In genomic region chr10:78304091-78305045, GRCh38 we compare ENCODE assay signal across 12 cellular contexts.
DNase-seq lines count a peak whose midpoint lies in the region; ATAC-seq lines count a peak whose summit lies in the region.
"Had no signal": no experiment of that assay in that cellular context is flagged by ENCODE, and none has a peak within 500 bp of the region (broad histone marks: within the 10 kb centered on the region; RNA-seq: fewer than 3 reads in every experiment).

No MANE protein-coding gene starts in this region.

- H3K27ac Mint-ChIP-seq in activated T-helper 2 cell treated with anti-CD3 and anti-CD28 coated beads, Interferon-gamma antibody, Interleukin-2, Interleukin-4, amounts not matched to agents 10 μg/mL and 5 μg/mL and 100 μg/mL, durations not matched to agents 14 hours and 24 hours and 36 hours: no peak overlapping the region
- H3K27ac Mint-ChIP-seq in activated T-helper 17 cell treated with anti-CD3 and anti-CD28 coated beads, Interleukin-2, amount 50 U/mL, for 72 hours: no peak overlapping the region
- H3K27ac Mint-ChIP-seq: activated naive CD4-positive, alpha-beta T cell treated with anti-CD3 and anti-CD28 coated beads, Interleukin-2, amount 50 U/mL, for 24 hours; WTC11 had no signal

- peaks cover 31% of the 10 kb centered on the region for H3K4me1 ChIP-seq in muscle layer of colon (ENCODE audit: insufficient read depth, low read length)

- H3K9me3 ChIP-seq in muscle layer of colon (ENCODE audit: low read length): no peaks in the 10 kb centered on the region
- H3K9me3 ChIP-seq: Peyer's patch had no signal

- H3K27ac ChIP-seq in muscle layer of colon (ENCODE audit: low read depth, low read length) (peak overlapping the region; percentile 94), temporal lobe (ENCODE audit: low read depth, low read length) (peak overlapping the region; percentile 97)
- H3K27ac ChIP-seq: brain microvascular endothelial cell had no signal

- peak; percentile 54 for DNase-seq in activated CD8-positive, alpha-beta memory T cell treated with anti-CD3 and anti-CD28 coated beads for 24 hours
- no peak for DNase-seq in activated CD8-positive, alpha-beta memory T cell treated with anti-CD3 and anti-CD28 coated beads, Interleukin-2, amount 50 U/mL, for 4 hours
- DNase-seq in activated T-helper 2 cell treated with anti-CD3 and anti-CD28 coated beads, Interferon-gamma antibody, Interleukin-2, Interleukin-4, amounts not matched to agents 10 μg/mL and 5 μg/mL and 100 μg/mL, durations not matched to agents 14 hours and 24 hours and 36 hours (ENCODE audit: low spot score): peak; percentile 7
- DNase-seq in NCI-H2081 treated with DMSO at 0.1 percent for 48 hours (lab: John Stamatoyannopoulos, UW): no peak

- peaks cover 16% of the 10 kb centered on the region for H3K4me1 Mint-ChIP-seq in activated T-helper 2 cell treated with anti-CD3 and anti-CD28 coated beads, Interferon-gamma antibody, Interleukin-2, Interleukin-4, amounts not matched to agents 10 μg/mL and 5 μg/mL and 100 μg/mL, durations not matched to agents 14 hours and 24 hours and 36 hours (ENCODE audit: low read depth)
- H3K4me1 Mint-ChIP-seq in activated T-helper 17 cell treated with anti-CD3 and anti-CD28 coated beads, Interleukin-2, amount 50 U/mL, for 72 hours: peaks cover 8% of the 10 kb centered on the region

- no peak overlapping the region for H3K4me3 ChIP-seq in muscle layer of colon (ENCODE audit: low read depth in 1 of 2, low read length in 2 of 2)

- no peak overlapping the region for H3K4me3 Mint-ChIP-seq in activated T-helper 2 cell treated with anti-CD3 and anti-CD28 coated beads, Interferon-gamma antibody, Interleukin-2, Interleukin-4, amounts not matched to agents 10 μg/mL and 5 μg/mL and 100 μg/mL, durations not matched to agents 14 hours and 24 hours and 36 hours (ENCODE audit: low read depth)
- no peak overlapping the region for H3K4me3 Mint-ChIP-seq in activated T-helper 17 cell treated with anti-CD3 and anti-CD28 coated beads, Interleukin-2, amount 50 U/mL, for 72 hours

- no peaks in the 10 kb centered on the region for H3K36me3 Mint-ChIP-seq in activated T-helper 2 cell treated with anti-CD3 and anti-CD28 coated beads, Interferon-gamma antibody, Interleukin-2, Interleukin-4, amounts not matched to agents 10 μg/mL and 5 μg/mL and 100 μg/mL, durations not matched to agents 14 hours and 24 hours and 36 hours (ENCODE audit: low read depth)
- no peaks in the 10 kb centered on the region for H3K36me3 Mint-ChIP-seq in activated T-helper 17 cell treated with anti-CD3 and anti-CD28 coated beads, Interleukin-2, amount 50 U/mL, for 72 hours (ENCODE audit: low read depth)
- H3K36me3 Mint-ChIP-seq: activated naive CD4-positive, alpha-beta T cell treated with anti-CD3 and anti-CD28 coated beads, Interleukin-2, amount 50 U/mL, for 24 hours; WTC11 had no signal

- intact Hi-C loops in activated T-helper 2 cell treated with anti-CD3 and anti-CD28 coated beads, Interferon-gamma antibody, Interleukin-2, Interleukin-4, amounts not matched to agents 10 μg/mL and 5 μg/mL and 100 μg/mL, durations not matched to agents 14 hours and 24 hours and 36 hours (cut with micrococcal nuclease): no loop called here

- H3K27me3 Mint-ChIP-seq in activated T-helper 2 cell treated with anti-CD3 and anti-CD28 coated beads, Interferon-gamma antibody, Interleukin-2, Interleukin-4, amounts not matched to agents 10 μg/mL and 5 μg/mL and 100 μg/mL, durations not matched to agents 14 hours and 24 hours and 36 hours (ENCODE audit: low read depth): peaks cover 27% of the 10 kb centered on the region
- H3K27me3 Mint-ChIP-seq in activated T-helper 17 cell treated with anti-CD3 and anti-CD28 coated beads, Interleukin-2, amount 50 U/mL, for 72 hours: no peaks in the 10 kb centered on the region
- H3K27me3 Mint-ChIP-seq: activated naive CD4-positive, alpha-beta T cell treated with anti-CD3 and anti-CD28 coated beads, Interleukin-2, amount 50 U/mL, for 24 hours had no signal

- no peak overlapping the region for H3K9ac ChIP-seq in muscle layer of colon (ENCODE audit: low read length)

- peaks cover 5% of the 10 kb centered on the region for H3K9me3 Mint-ChIP-seq in activated T-helper 2 cell treated with anti-CD3 and anti-CD28 coated beads, Interferon-gamma antibody, Interleukin-2, Interleukin-4, amounts not matched to agents 10 μg/mL and 5 μg/mL and 100 μg/mL, durations not matched to agents 14 hours and 24 hours and 36 hours
- peaks cover 3% of the 10 kb centered on the region for H3K9me3 Mint-ChIP-seq in activated T-helper 17 cell treated with anti-CD3 and anti-CD28 coated beads, Interleukin-2, amount 50 U/mL, for 72 hours
- H3K9me3 Mint-ChIP-seq: activated naive CD4-positive, alpha-beta T cell treated with anti-CD3 and anti-CD28 coated beads, Interleukin-2, amount 50 U/mL, for 24 hours had no signal

- ATAC-seq in activated T-helper 17 cell treated with anti-CD3 and anti-CD28 coated beads, Interleukin-2, amount 50 U/mL, for 72 hours (replicated peaks): no peak
- ATAC-seq in GM18867 (IDR thresholded peaks at IDR 0.05; ENCODE audit: unreplicated experiment): no peak

- H3K27me3 ChIP-seq in muscle layer of colon (ENCODE audit: control insufficient read depth in 1 of 2, insufficient read depth in 2 of 2, low read length in 2 of 2): no peaks in the 10 kb centered on the region
- H3K27me3 ChIP-seq: Peyer's patch had no signal

- no peaks in the 10 kb centered on the region for H3K36me3 ChIP-seq in muscle layer of colon (ENCODE audit: insufficient read depth, low read length)
- H3K36me3 ChIP-seq: brain microvascular endothelial cell, Peyer's patch had no signal

Comparison
In these comparisons a context has a peak if more than half of its experiments do, and no peak if none do; other contexts are left out.
1. DNase-seq: peak in activated CD8-positive, alpha-beta memory T cell treated with anti-CD3 and anti-CD28 coated beads for 24 hours (single experiment) and activated T-helper 2 cell treated with anti-CD3 and anti-CD28 coated beads, Interferon-gamma antibody, Interleukin-2, Interleukin-4, amounts not matched to agents 10 μg/mL and 5 μg/mL and 100 μg/mL, durations not matched to agents 14 hours and 24 hours and 36 hours (single experiment); none in activated CD8-positive, alpha-beta memory T cell treated with anti-CD3 and anti-CD28 coated beads, Interleukin-2, amount 50 U/mL, for 4 hours (single experiment) and NCI-H2081 treated with DMSO at 0.1 percent for 48 hours (single experiment).